Comparison of ENCODE assay signal across 8 cellular contexts in genomic region chr10:20004087-20004523, GRCh38.
DNase-seq lines count a peak whose midpoint lies in the region; ATAC-seq and TF ChIP-seq lines count a peak whose summit lies in the region.

No MANE protein-coding gene starts in this region.

- H3K4me1 Mint-ChIP-seq in T-helper 17 cell = no peaks in the 10 kb centered on the region
- H3K4me1 Mint-ChIP-seq in nephron progenitor cell = peaks cover 48% of the 10 kb centered on the region

- H3K27ac ChIP-seq in left lung = peak overlapping the region; percentile 83 to 96

- TF ChIP-seq CTCF in left lung (IDR thresholded peaks at IDR 0.05) (no peak), nephron progenitor cell (IDR thresholded peaks at IDR 0.05) (no peak)

- ATAC-seq in GM19023 (IDR thresholded peaks at IDR 0.05; ENCODE audit: unreplicated experiment) (peak; percentile 36), HG03060 (IDR thresholded peaks at IDR 0.05; ENCODE audit: low read depth, unreplicated experiment) (peak; percentile 53), T-helper 17 cell (peak; percentile 36), left lung (peak; percentile 64)

- H3K9me3 ChIP-seq in T-helper 17 cell (ENCODE audit: control insufficient read depth, low read length, poor library complexity, severe bottlenecking) (no peaks in the 10 kb centered on the region), left lung (no peaks in the 10 kb centered on the region)

- intact Hi-C loops in left lung (cut with DNase I) = no loop called here

- H3K36me3 Mint-ChIP-seq in T-helper 17 cell (ENCODE audit: low read depth) = no peaks in the 10 kb centered on the region
- peaks cover 34% of the 10 kb centered on the region for H3K36me3 Mint-ChIP-seq in nephron progenitor cell (ENCODE audit: low read depth)

- no peaks in the 10 kb centered on the region for H3K27me3 Mint-ChIP-seq in T-helper 17 cell
- no peaks in the 10 kb centered on the region for H3K27me3 Mint-ChIP-seq in nephron progenitor cell (ENCODE audit: low read depth, poor library complexity)

- H3K4me3 Mint-ChIP-seq in T-helper 17 cell = no peak overlapping the region
- no peak overlapping the region for H3K4me3 Mint-ChIP-seq in nephron progenitor cell

- no peak for DNase-seq in T-helper 17 cell
- DNase-seq in left lung = peak; percentile 65 to 75
- no peak for DNase-seq in NCI-H187 (lab: John Stamatoyannopoulos, UW)
- DNase-seq in NCI-H510A treated with DMSO at 0.1 percent for 48 hours (lab: John Stamatoyannopoulos, UW) = no peak
- DNase-seq in NCI-H2227 treated with DMSO at 0.1 percent for 48 hours (lab: John Stamatoyannopoulos, UW) = no peak
- DNase-seq in nephron progenitor cell = no peak

- no peak overlapping the region for H3K4me3 ChIP-seq in left lung

- peaks cover 12 to 59% of the 10 kb centered on the region in 2 donors for H3K4me1 ChIP-seq in left lung

- peaks cover 0 to 7% of the 10 kb centered on the region in 2 donors for H3K36me3 ChIP-seq in left lung

- H3K27ac Mint-ChIP-seq in T-helper 17 cell (no peak overlapping the region), nephron progenitor cell (no peak overlapping the region)

- no peaks in the 10 kb centered on the region for H3K27me3 ChIP-seq in left lung

- peaks cover 7% of the 10 kb centered on the region for H3K9me3 Mint-ChIP-seq in nephron progenitor cell

Comparison
In these comparisons a context has a peak if more than half of its experiments do, and no peak if none do; other contexts are left out.
1. DNase-seq: peak in left lung (2 of 2); none in T-helper 17 cell (0 of 3), NCI-H187 (0 of 2), NCI-H510A treated with DMSO at 0.1 percent for 48 hours (single experiment), NCI-H2227 treated with DMSO at 0.1 percent for 48 hours (single experiment) and nephron progenitor cell (single experiment).
2. Peak in every context shown above with its lines, with median percentiles within 50 percentile points of each other: ATAC-seq.